ENCODE assay signal across 1 cellular context in genomic region chr13:30705672-30706071, GRCh38.
TF ChIP-seq lines count a peak whose summit lies in the region.

No MANE protein-coding gene starts in this region.

TF ChIP-seq in WTC11, 78 proteins besides CTCF, POLR2A, EP300 and RAD21 (continued from another document):
- no peak for TF ChIP-seq IRF1 (CRISPR knock-in tag; IDR thresholded peaks at IDR 0.05)
- TF ChIP-seq NFATC4 (CRISPR knock-in tag; IDR thresholded peaks at IDR 0.05) = no peak
- TF ChIP-seq NFE2L1 (CRISPR knock-in tag; IDR thresholded peaks at IDR 0.05) = no peak
- TF ChIP-seq SOX15 (CRISPR knock-in tag; IDR thresholded peaks at IDR 0.05) = no peak
- TF ChIP-seq ZNF138 (CRISPR knock-in tag; conservative IDR thresholded peaks at IDR 0.05) = no peak
- TF ChIP-seq ATF2 (CRISPR knock-in tag; IDR thresholded peaks at IDR 0.05; ENCODE audit: borderline replicate concordance, low read depth) = no peak
- TF ChIP-seq FOXP1 (CRISPR knock-in tag; IDR thresholded peaks at IDR 0.05; ENCODE audit: borderline replicate concordance) = no peak
- no peak for TF ChIP-seq ZNF416 (CRISPR knock-in tag; IDR thresholded peaks at IDR 0.05)
- TF ChIP-seq MXD4 (CRISPR knock-in tag; IDR thresholded peaks at IDR 0.05; ENCODE audit: borderline replicate concordance) = no peak
- TF ChIP-seq PRRX2 (CRISPR knock-in tag; IDR thresholded peaks at IDR 0.05) = no peak
